ENCODE assay signal across 11 cellular contexts in the genomic region with DNA sequence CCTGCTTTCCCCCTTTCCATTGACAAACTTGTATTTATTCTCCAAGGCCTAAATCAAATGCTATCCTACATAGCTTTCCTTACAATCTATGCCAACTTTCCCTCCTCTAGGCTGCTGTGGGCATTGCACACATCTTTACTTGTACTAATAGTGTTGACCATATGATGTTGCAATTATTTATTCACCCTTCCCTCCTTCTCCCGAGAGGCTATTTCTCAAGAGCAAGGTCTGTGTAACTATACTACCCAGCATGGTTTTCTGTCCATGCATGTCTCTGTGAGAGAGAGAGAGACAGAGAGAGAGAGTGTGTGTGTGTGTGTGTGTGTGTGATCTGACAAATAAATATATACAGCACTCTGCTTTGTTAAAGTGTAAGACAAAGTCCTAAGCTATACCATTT.
A peak's percentile ranks its signal among the peaks of the same experiment; 100 is the strongest.
DNase-seq lines count a peak whose midpoint lies in the region; ATAC-seq and TF ChIP-seq lines count a peak whose summit lies in the region.
"Had no signal": no experiment of that assay in that cellular context is flagged by ENCODE, and none has a peak within 500 bp of the region (broad histone marks: within the 10 kb centered on the region; RNA-seq: fewer than 3 reads in every experiment).

No MANE protein-coding gene starts in this region.

- DNase-seq in GM03348 (ENCODE audit: low spot score) (peak; percentile 58), NCI-H69 (lab: John Stamatoyannopoulos, UW) (peak; percentile 10), epithelial cell of prostate (ENCODE audit: low read depth, low spot score) (peak; percentile 46), omental fat pad (ENCODE audit: low spot score) (no peak), NCI-H187 (lab: John Stamatoyannopoulos, UW) (no peak), D341Med (ENCODE audit: low spot score) (no peak)
- DNase-seq in activated CD8-positive, alpha-beta memory T cell treated with anti-CD3 and anti-CD28 coated beads, Interleukin-2, amount 50 U/mL, for 4 hours, result no peak
- no peak for DNase-seq in activated CD4-positive, alpha-beta T cell treated with anti-CD3 and anti-CD28 coated beads for 4 hours
- DNase-seq: DMS53; stimulated activated CD4-positive, alpha-beta T cell treated with anti-CD3 and anti-CD28 coated beads, Interleukin-12 subunit alpha, Interleukin-12 subunit beta, amount 100 ng/mL, for 4 hours had no signal

- H3K27ac ChIP-seq in epithelial cell of prostate, result no peak overlapping the region
- H3K27ac ChIP-seq: thoracic aorta had no signal

- TF ChIP-seq CTCF in omental fat pad (IDR thresholded peaks at IDR 0.05), result no peak

- peak; percentile 85 for ATAC-seq in omental fat pad (ENCODE audit: low FRiP score)

Comparison
In these comparisons a context has a peak if more than half of its experiments do, and no peak if none do; other contexts are left out.
1. DNase-seq: peak in GM03348 (single experiment), NCI-H69 (single experiment) and epithelial cell of prostate (single experiment); none in omental fat pad (single experiment), NCI-H187 (0 of 2), D341Med (single experiment), activated CD8-positive, alpha-beta memory T cell treated with anti-CD3 and anti-CD28 coated beads, Interleukin-2, amount 50 U/mL, for 4 hours (single experiment) and activated CD4-positive, alpha-beta T cell treated with anti-CD3 and anti-CD28 coated beads for 4 hours (0 of 2).